In the genomic region with DNA sequence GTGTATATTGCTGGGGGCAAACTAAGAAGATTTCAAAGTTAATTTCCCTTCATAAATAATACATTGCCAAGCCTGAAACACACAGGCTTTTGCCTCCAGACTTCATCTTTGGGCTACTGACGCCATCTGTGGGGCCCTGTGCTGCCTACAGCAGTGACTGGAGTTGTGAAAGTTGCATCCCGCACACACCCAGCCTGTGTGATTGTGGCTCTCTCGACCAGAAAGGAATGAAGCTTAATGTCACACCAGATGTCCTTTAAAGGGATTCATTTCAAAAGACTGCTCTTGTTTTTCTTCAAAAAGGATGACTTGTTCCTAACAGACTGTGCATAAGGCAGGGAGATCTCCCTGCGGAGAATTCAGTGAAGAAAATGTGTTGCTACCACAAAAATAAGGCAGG, we compare ENCODE assay signal across 14 cellular contexts.
A peak's percentile ranks its signal among the peaks of the same experiment; 100 is the strongest.
DNase-seq lines count a peak whose midpoint lies in the region; ATAC-seq and TF ChIP-seq lines count a peak whose summit lies in the region.
"Had no signal": no experiment of that assay in that cellular context is flagged by ENCODE, and none has a peak within 500 bp of the region (broad histone marks: within the 10 kb centered on the region; RNA-seq: fewer than 3 reads in every experiment).

No MANE protein-coding gene starts in this region.

- no peak for ATAC-seq in HG03175 (IDR thresholded peaks at IDR 0.05; ENCODE audit: unreplicated experiment)
- ATAC-seq in GM19455 (IDR thresholded peaks at IDR 0.05; ENCODE audit: unreplicated experiment): no peak
- ATAC-seq: activated T-helper 17 cell treated with anti-CD3 and anti-CD28 coated beads, Interleukin-2, amount 50 U/mL, for 72 hours had no signal

- peaks cover 7% of the 10 kb centered on the region for H3K27me3 Mint-ChIP-seq in brain
- H3K27me3 Mint-ChIP-seq in neural crest cell (ENCODE audit: low read depth): peaks cover 10% of the 10 kb centered on the region
- H3K27me3 Mint-ChIP-seq: activated CD4-positive, alpha-beta memory T cell treated with anti-CD3 and anti-CD28 coated beads for 36 hours; activated T-helper 17 cell treated with anti-CD3 and anti-CD28 coated beads, Interleukin-2, amount 50 U/mL, for 72 hours had no signal

- H3K9me3 Mint-ChIP-seq in brain (peaks cover 9 to 20% (median 18%) of the 10 kb centered on the region in 5 experiments), neural crest cell (peaks cover 6% of the 10 kb centered on the region)
- H3K9me3 Mint-ChIP-seq: activated T-helper 17 cell treated with anti-CD3 and anti-CD28 coated beads, Interleukin-2, amount 50 U/mL, for 72 hours had no signal

- peak overlapping the region in 4 of 5 experiments; percentile 19 to 81 (median 60) for H3K27ac Mint-ChIP-seq in brain
- no peak overlapping the region for H3K27ac Mint-ChIP-seq in neural crest cell (ENCODE audit: unreplicated experiment)
- H3K27ac Mint-ChIP-seq: activated CD4-positive, alpha-beta memory T cell treated with anti-CD3 and anti-CD28 coated beads for 36 hours; activated T-helper 17 cell treated with anti-CD3 and anti-CD28 coated beads, Interleukin-2, amount 50 U/mL, for 72 hours; B cell had no signal

- peak overlapping the region in 1 of 5 experiments; percentile 63 for H3K4me3 Mint-ChIP-seq in brain
- no peak overlapping the region for H3K4me3 Mint-ChIP-seq in neural crest cell
- H3K4me3 Mint-ChIP-seq: activated CD4-positive, alpha-beta memory T cell treated with anti-CD3 and anti-CD28 coated beads for 36 hours; activated T-helper 17 cell treated with anti-CD3 and anti-CD28 coated beads, Interleukin-2, amount 50 U/mL, for 72 hours; B cell had no signal

- TF ChIP-seq CTCF in brain (conservative IDR thresholded peaks at IDR 0.05) (peak; percentile 36 to 64), neural crest cell (conservative IDR thresholded peaks at IDR 0.05) (peak; percentile 43)

- H3K36me3 Mint-ChIP-seq in brain (no peaks in the 10 kb centered on the region), neural crest cell (ENCODE audit: low read depth) (peaks cover 2% of the 10 kb centered on the region)
- H3K36me3 Mint-ChIP-seq: activated CD4-positive, alpha-beta memory T cell treated with anti-CD3 and anti-CD28 coated beads for 36 hours had no signal

- H3K4me1 Mint-ChIP-seq in brain (peaks cover 25% of the 10 kb centered on the region), neural crest cell (peaks cover 5% of the 10 kb centered on the region)
- H3K4me1 Mint-ChIP-seq: activated T-helper 17 cell treated with anti-CD3 and anti-CD28 coated beads, Interleukin-2, amount 50 U/mL, for 72 hours; B cell had no signal

- DNase-seq in D341Med (ENCODE audit: low spot score) (peak; percentile 61), NCI-H446 treated with DMSO at 0.1 percent for 48 hours (lab: John Stamatoyannopoulos, UW) (peak; percentile 84), neural crest cell (ENCODE audit: low read depth, low spot score) (no peak), germinal center (ENCODE audit: low spot score) (no peak), NK-92 (lab: John Stamatoyannopoulos, UW; ENCODE audit: unreplicated experiment) (no peak)
- DNase-seq: activated CD4-positive, alpha-beta memory T cell treated with anti-CD3 and anti-CD28 coated beads for 36 hours; NCI-H345; Right ventricle myocardium superior; T1000 had no signal

Comparison
In these comparisons a context has a peak if more than half of its experiments do, and no peak if none do; other contexts are left out.
1. DNase-seq: peak in D341Med (single experiment) and NCI-H446 treated with DMSO at 0.1 percent for 48 hours (single experiment); none in neural crest cell (single experiment), germinal center (single experiment) and NK-92 (single experiment).